ENCODE assay signal across 10 cellular contexts in genomic region chr14:92352158-92352985, GRCh38. TPM values are rescaled to one million over a fixed set of nuclear protein-coding genes. Genes with fewer than 3 reads are reported as not detected.
DNase-seq lines count a peak whose midpoint lies in the region; ATAC-seq lines count a peak whose summit lies in the region.
"Had no signal": no experiment of that assay in that cellular context is flagged by ENCODE, and none has a peak within 500 bp of the region (broad histone marks: within the 10 kb centered on the region; RNA-seq: fewer than 3 reads in every experiment).

No MANE protein-coding gene starts in this region.

- no peak overlapping the region for H3K4me3 Mint-ChIP-seq in activated T-cell treated with anti-CD3 and anti-CD28 coated beads, Interleukin-2, amount 50 U/mL, for 24 hours
- H3K4me3 Mint-ChIP-seq: T-helper 1 cell treated with Interleukin-12 subunit alpha and Interleukin-12 subunit beta and Interleukin-4 antibody, amounts not matched to agents 30 μg/mL and 1 μg/mL, for 36 hours had no signal

- no peak overlapping the region for H3K27ac Mint-ChIP-seq in activated T-cell treated with anti-CD3 and anti-CD28 coated beads, Interleukin-2, amount 50 U/mL, for 24 hours
- H3K27ac Mint-ChIP-seq: T-helper 1 cell treated with Interleukin-12 subunit alpha and Interleukin-12 subunit beta and Interleukin-4 antibody, amounts not matched to agents 30 μg/mL and 1 μg/mL, for 36 hours had no signal

- H3K4me1 Mint-ChIP-seq in activated T-cell treated with anti-CD3 and anti-CD28 coated beads, Interleukin-2, amount 50 U/mL, for 24 hours (ENCODE audit: low read depth): peaks cover 3% of the 10 kb centered on the region

- peaks cover 20% of the 10 kb centered on the region for H3K27me3 Mint-ChIP-seq in activated T-cell treated with anti-CD3 and anti-CD28 coated beads, Interleukin-2, amount 50 U/mL, for 24 hours

- DNase-seq in activated T-cell treated with anti-CD3 and anti-CD28 coated beads for 1 hour (ENCODE audit: low read depth) (peak; percentile 2), NCI-H82 treated with DMSO at 0.1 percent for 48 hours (lab: John Stamatoyannopoulos, UW; ENCODE audit: unreplicated experiment) (peak; percentile 10), dermis blood vessel endothelial cell (peak; percentile 35), T1000 (lab: John Stamatoyannopoulos, UW) (no peak)
- no peak for DNase-seq in activated T-cell treated with anti-CD3 and anti-CD28 coated beads, Interleukin-2, amount 50 U/mL, for 24 hours
- DNase-seq in stimulated activated CD8-positive, alpha-beta memory T cell treated with anti-CD3 and anti-CD28 coated beads, Interleukin-12 subunit alpha, Interleukin-12 subunit beta, amount 100 ng/mL, for 1 hour (ENCODE audit: low read depth): peak; percentile 2
- DNase-seq in activated CD4-positive, CD25-positive, alpha-beta regulatory T cell treated with anti-CD3 and anti-CD28 coated beads, Interleukin-2, amount 50 U/mL, for 72 hours: no peak
- DNase-seq: transverse colon had no signal

- no peaks in the 10 kb centered on the region for H3K9me3 Mint-ChIP-seq in activated T-cell treated with anti-CD3 and anti-CD28 coated beads, Interleukin-2, amount 50 U/mL, for 24 hours
- H3K9me3 Mint-ChIP-seq: T-helper 1 cell treated with Interleukin-12 subunit alpha and Interleukin-12 subunit beta and Interleukin-4 antibody, amounts not matched to agents 30 μg/mL and 1 μg/mL, for 36 hours had no signal

- no peak for ATAC-seq in HG03097 (IDR thresholded peaks at IDR 0.05; ENCODE audit: low FRiP score, unreplicated experiment)

- H3K36me3 Mint-ChIP-seq in activated T-cell treated with anti-CD3 and anti-CD28 coated beads, Interleukin-2, amount 50 U/mL, for 24 hours (ENCODE audit: low read depth): no peaks in the 10 kb centered on the region

RNA-seq across cellular contexts. Expression of gene SLC24A4, which starts 29.4 kb away (rescaled TPM):
- total RNA-seq in dermis blood vessel endothelial cell: under 0.01 and 0.14 TPM in 2 replicates

Comparison
In these comparisons a context has a peak if more than half of its experiments do, and no peak if none do; other contexts are left out.
1. DNase-seq: peak in activated T-cell treated with anti-CD3 and anti-CD28 coated beads for 1 hour (single experiment), NCI-H82 treated with DMSO at 0.1 percent for 48 hours (single experiment), dermis blood vessel endothelial cell (single experiment) and stimulated activated CD8-positive, alpha-beta memory T cell treated with anti-CD3 and anti-CD28 coated beads, Interleukin-12 subunit alpha, Interleukin-12 subunit beta, amount 100 ng/mL, for 1 hour (single experiment); none in activated T-cell treated with anti-CD3 and anti-CD28 coated beads, Interleukin-2, amount 50 U/mL, for 24 hours (single experiment), activated CD4-positive, CD25-positive, alpha-beta regulatory T cell treated with anti-CD3 and anti-CD28 coated beads, Interleukin-2, amount 50 U/mL, for 72 hours (single experiment) and T1000 (single experiment).